In the genomic region with DNA sequence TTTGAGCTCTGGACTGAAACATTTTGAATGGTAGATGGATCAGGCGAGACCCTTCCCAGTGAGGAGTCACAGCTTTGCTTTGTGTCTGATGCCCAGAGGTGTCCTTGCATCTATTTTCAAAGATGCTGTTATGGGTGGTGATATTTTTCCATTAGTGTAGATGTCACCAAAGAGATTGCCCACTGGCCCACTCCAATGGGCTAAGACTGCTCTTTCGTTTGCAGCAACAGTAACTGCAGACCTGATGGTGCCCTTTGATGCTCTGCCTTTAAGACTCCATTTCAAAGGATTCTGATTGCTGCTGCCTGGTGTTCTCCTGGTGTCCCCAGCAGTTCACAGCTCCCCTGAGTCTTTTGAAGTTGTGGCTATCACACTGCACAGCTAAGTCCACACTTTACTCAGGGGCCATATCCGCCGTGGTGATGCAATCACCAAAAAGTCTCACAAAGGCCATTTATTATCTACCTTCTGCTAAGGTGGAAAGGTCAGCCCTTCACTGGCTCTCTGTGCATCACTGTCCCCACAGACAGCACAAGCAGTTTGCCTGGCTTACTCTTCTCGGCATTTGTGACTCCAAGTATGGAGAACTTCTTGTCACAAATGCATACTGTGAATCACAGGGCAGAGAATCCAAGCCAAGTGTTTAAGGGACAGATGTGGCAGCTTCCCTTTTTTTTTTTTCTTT, we compare ENCODE assay signal across 1 cellular context.
A peak's percentile ranks its signal among the peaks of the same experiment; 100 is the strongest.
TF ChIP-seq lines count a peak whose summit lies in the region.

No MANE protein-coding gene starts in this region.

TF ChIP-seq in HepG2, 621 proteins besides CTCF, POLR2A, EP300 and RAD21 (continued from another document and continues in another):
- TF ChIP-seq IKZF5 (CRISPR knock-in tag; IDR thresholded peaks at IDR 0.05): peak; percentile 100
- peak; percentile 100 for TF ChIP-seq RCOR2 (CRISPR knock-in tag; IDR thresholded peaks at IDR 0.05)
- 0 out of 2 replicates have a peak, but pooled peaks have one; percentile 35 for TF ChIP-seq ZNF616 (CRISPR knock-in tag; IDR thresholded peaks at IDR 0.05; ENCODE audit: low read depth)
- no peak for TF ChIP-seq RARG (CRISPR knock-in tag; IDR thresholded peaks at IDR 0.05; ENCODE audit: low read depth)
- TF ChIP-seq ELF1 (CRISPR knock-in tag; IDR thresholded peaks at IDR 0.05): peak; percentile 70; the same call in 1 of the 2 replicates
- peak; percentile 98 for TF ChIP-seq BRF2 (CRISPR knock-in tag; IDR thresholded peaks at IDR 0.05)
- TF ChIP-seq NFE2L1 (CRISPR knock-in tag; IDR thresholded peaks at IDR 0.05; ENCODE audit: borderline replicate concordance): no peak
- no peak for TF ChIP-seq ZNF7 (CRISPR knock-in tag; IDR thresholded peaks at IDR 0.05)
- peak; percentile 100 for TF ChIP-seq SALL1 (CRISPR knock-in tag; IDR thresholded peaks at IDR 0.05)
- TF ChIP-seq, protein P1, sequence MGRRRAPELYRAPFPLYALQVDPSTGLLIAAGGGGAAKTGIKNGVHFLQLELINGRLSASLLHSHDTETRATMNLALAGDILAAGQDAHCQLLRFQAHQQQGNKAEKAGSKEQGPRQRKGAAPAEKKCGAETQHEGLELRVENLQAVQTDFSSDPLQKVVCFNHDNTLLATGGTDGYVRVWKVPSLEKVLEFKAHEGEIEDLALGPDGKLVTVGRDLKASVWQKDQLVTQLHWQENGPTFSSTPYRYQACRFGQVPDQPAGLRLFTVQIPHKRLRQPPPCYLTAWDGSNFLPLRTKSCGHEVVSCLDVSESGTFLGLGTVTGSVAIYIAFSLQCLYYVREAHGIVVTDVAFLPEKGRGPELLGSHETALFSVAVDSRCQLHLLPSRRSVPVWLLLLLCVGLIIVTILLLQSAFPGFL (CRISPR knock-in tag; IDR thresholded peaks at IDR 0.05): no peak
- peak; percentile 83; the same call in 1 of the 2 replicates for TF ChIP-seq ZNF3 (CRISPR knock-in tag; IDR thresholded peaks at IDR 0.05)
- TF ChIP-seq ZNF709 (CRISPR knock-in tag; IDR thresholded peaks at IDR 0.05): peak; percentile 82
- TF ChIP-seq KLF9 (CRISPR knock-in tag; IDR thresholded peaks at IDR 0.05; ENCODE audit: low read depth): peak; percentile 90
- peak; percentile 89 for TF ChIP-seq ZNF746 (CRISPR knock-in tag; IDR thresholded peaks at IDR 0.05)
- peak; percentile 77 for TF ChIP-seq ZNF761 (CRISPR knock-in tag; conservative IDR thresholded peaks at IDR 0.05)
- peak; percentile 83; the same call in 1 of the 2 replicates for TF ChIP-seq DMAP1 (CRISPR knock-in tag; IDR thresholded peaks at IDR 0.05)
- peak; percentile 88 for TF ChIP-seq ZNF451 (CRISPR knock-in tag; IDR thresholded peaks at IDR 0.05)
- TF ChIP-seq, protein P2, sequence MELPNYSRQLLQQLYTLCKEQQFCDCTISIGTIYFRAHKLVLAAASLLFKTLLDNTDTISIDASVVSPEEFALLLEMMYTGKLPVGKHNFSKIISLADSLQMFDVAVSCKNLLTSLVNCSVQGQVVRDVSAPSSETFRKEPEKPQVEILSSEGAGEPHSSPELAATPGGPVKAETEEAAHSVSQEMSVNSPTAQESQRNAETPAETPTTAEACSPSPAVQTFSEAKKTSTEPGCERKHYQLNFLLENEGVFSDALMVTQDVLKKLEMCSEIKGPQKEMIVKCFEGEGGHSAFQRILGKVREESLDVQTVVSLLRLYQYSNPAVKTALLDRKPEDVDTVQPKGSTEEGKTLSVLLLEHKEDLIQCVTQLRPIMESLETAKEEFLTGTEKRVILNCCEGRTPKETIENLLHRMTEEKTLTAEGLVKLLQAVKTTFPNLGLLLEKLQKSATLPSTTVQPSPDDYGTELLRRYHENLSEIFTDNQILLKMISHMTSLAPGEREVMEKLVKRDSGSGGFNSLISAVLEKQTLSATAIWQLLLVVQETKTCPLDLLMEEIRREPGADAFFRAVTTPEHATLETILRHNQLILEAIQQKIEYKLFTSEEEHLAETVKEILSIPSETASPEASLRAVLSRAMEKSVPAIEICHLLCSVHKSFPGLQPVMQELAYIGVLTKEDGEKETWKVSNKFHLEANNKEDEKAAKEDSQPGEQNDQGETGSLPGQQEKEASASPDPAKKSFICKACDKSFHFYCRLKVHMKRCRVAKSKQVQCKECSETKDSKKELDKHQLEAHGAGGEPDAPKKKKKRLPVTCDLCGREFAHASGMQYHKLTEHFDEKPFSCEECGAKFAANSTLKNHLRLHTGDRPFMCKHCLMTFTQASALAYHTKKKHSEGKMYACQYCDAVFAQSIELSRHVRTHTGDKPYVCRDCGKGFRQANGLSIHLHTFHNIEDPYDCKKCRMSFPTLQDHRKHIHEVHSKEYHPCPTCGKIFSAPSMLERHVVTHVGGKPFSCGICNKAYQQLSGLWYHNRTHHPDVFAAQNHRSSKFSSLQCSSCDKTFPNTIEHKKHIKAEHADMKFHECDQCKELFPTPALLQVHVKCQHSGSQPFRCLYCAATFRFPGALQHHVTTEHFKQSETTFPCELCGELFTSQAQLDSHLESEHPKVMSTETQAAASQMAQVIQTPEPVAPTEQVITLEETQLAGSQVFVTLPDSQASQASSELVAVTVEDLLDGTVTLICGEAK (IDR thresholded peaks at IDR 0.05): no peak
- TF ChIP-seq, protein P2 (CRISPR knock-in tag; IDR thresholded peaks at IDR 0.05): peak; percentile 90
- TF ChIP-seq ZNF710 (CRISPR knock-in tag; IDR thresholded peaks at IDR 0.05; ENCODE audit: borderline replicate concordance): peak; percentile 98
- peak; percentile 99 for TF ChIP-seq FOXO1 (CRISPR knock-in tag; IDR thresholded peaks at IDR 0.05)
- peak; percentile 66 for TF ChIP-seq HNRNPH1 (optimal IDR thresholded peaks at IDR 0.05; ENCODE audit: low read depth, low read length)
- TF ChIP-seq, protein P3, sequence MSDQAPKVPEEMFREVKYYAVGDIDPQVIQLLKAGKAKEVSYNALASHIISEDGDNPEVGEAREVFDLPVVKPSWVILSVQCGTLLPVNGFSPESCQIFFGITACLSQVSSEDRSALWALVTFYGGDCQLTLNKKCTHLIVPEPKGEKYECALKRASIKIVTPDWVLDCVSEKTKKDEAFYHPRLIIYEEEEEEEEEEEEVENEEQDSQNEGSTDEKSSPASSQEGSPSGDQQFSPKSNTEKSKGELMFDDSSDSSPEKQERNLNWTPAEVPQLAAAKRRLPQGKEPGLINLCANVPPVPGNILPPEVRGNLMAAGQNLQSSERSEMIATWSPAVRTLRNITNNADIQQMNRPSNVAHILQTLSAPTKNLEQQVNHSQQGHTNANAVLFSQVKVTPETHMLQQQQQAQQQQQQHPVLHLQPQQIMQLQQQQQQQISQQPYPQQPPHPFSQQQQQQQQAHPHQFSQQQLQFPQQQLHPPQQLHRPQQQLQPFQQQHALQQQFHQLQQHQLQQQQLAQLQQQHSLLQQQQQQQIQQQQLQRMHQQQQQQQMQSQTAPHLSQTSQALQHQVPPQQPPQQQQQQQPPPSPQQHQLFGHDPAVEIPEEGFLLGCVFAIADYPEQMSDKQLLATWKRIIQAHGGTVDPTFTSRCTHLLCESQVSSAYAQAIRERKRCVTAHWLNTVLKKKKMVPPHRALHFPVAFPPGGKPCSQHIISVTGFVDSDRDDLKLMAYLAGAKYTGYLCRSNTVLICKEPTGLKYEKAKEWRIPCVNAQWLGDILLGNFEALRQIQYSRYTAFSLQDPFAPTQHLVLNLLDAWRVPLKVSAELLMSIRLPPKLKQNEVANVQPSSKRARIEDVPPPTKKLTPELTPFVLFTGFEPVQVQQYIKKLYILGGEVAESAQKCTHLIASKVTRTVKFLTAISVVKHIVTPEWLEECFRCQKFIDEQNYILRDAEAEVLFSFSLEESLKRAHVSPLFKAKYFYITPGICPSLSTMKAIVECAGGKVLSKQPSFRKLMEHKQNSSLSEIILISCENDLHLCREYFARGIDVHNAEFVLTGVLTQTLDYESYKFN (CRISPR knock-in tag; conservative IDR thresholded peaks at IDR 0.05): peak; percentile 100
- TF ChIP-seq SCMH1 (CRISPR knock-in tag; IDR thresholded peaks at IDR 0.05; ENCODE audit: borderline replicate concordance): no peak
- no peak; the same call in none of the 2 replicates for TF ChIP-seq ZSCAN25 (CRISPR knock-in tag; IDR thresholded peaks at IDR 0.05)
- peak; percentile 97 for TF ChIP-seq HDAC1 (CRISPR knock-in tag; IDR thresholded peaks at IDR 0.05)
- peak; percentile 59; the same call in 1 of the 2 replicates for TF ChIP-seq SMAD9 (CRISPR knock-in tag; IDR thresholded peaks at IDR 0.05)
- TF ChIP-seq RARA (CRISPR knock-in tag; IDR thresholded peaks at IDR 0.05): peak; percentile 100
- TF ChIP-seq ZNF816 (CRISPR knock-in tag; IDR thresholded peaks at IDR 0.05; ENCODE audit: borderline replicate concordance): peak; percentile 65; the same call in 1 of the 2 replicates
- TF ChIP-seq BCL3 (CRISPR knock-in tag; IDR thresholded peaks at IDR 0.05): peak; percentile 65; the same call in 1 of the 2 replicates
- TF ChIP-seq NRL (CRISPR knock-in tag; IDR thresholded peaks at IDR 0.05; ENCODE audit: borderline replicate concordance): no peak; the same call in 1 of the 2 replicates
- no peak for TF ChIP-seq MAFK (conservative IDR thresholded peaks at IDR 0.05 in 1 of 2, IDR thresholded peaks at IDR 0.05 in 1 of 2; ENCODE audit: low read length in 2 of 2)
- peak; percentile 95 for TF ChIP-seq ZNF256 (CRISPR knock-in tag; conservative IDR thresholded peaks at IDR 0.05)
- TF ChIP-seq ZBTB8A (CRISPR knock-in tag; IDR thresholded peaks at IDR 0.05; ENCODE audit: borderline replicate concordance, low read depth): peak; percentile 22; the same call in 1 of the 2 replicates
- TF ChIP-seq MAX (IDR thresholded peaks at IDR 0.05): peak; percentile 78
- TF ChIP-seq PTBP1 (IDR thresholded peaks at IDR 0.05; ENCODE audit: low read depth, low read length, poor library complexity, severe bottlenecking): no peak
- peak; percentile 78; the same call in 1 of the 2 replicates for TF ChIP-seq SPEN (CRISPR knock-in tag; IDR thresholded peaks at IDR 0.05; ENCODE audit: low read depth)
- TF ChIP-seq SP5 (CRISPR knock-in tag; IDR thresholded peaks at IDR 0.05; ENCODE audit: borderline replicate concordance, low read depth): peak; percentile 79
- peak; percentile 98 for TF ChIP-seq ZNF772 (CRISPR knock-in tag; IDR thresholded peaks at IDR 0.05)
- peak in 1 of 2 experiments; percentile 98; a peak in 2 of 4 replicates for TF ChIP-seq KLF16 (CRISPR knock-in tag; IDR thresholded peaks at IDR 0.05)
